Comparison of ENCODE assay signal across 19 cellular contexts in genomic region chr17:39950871-39951348, GRCh38. TPM values are rescaled to one million over a fixed set of nuclear protein-coding genes. Genes with fewer than 3 reads are reported as not detected.
DNase-seq lines count a peak whose midpoint lies in the region; ATAC-seq and TF ChIP-seq lines count a peak whose summit lies in the region.
"Had no signal": no experiment of that assay in that cellular context is flagged by ENCODE, and none has a peak within 500 bp of the region (broad histone marks: within the 10 kb centered on the region; RNA-seq: fewer than 3 reads in every experiment).

No MANE protein-coding gene starts in this region.

- CTCF ChIA-PET in Calu3 (lab: Charles Lee), result interaction anchor here (0.6 to 109.6 kb wide), 31 partner anchors 17 to 1142 kb away, joined by 3 to 8195 read pairs (median 5); partner anchors contain the start of genes CSF3, ERBB2, GRB7 and GSDMA

- no peak overlapping the region for H2BK120ac ChIP-seq in trophoblast cell (ENCODE audit: insufficient read depth, low read length, poor library complexity)

- H3K4me1 ChIP-seq in trophoblast cell (ENCODE audit: control insufficient read depth in 1 of 2, insufficient read depth in 2 of 2, low read length in 2 of 2), result peaks cover 8 to 9% of the 10 kb centered on the region in 2 experiments

- peaks cover 30% of the 10 kb centered on the region for H3K36me3 Mint-ChIP-seq in Calu3 (ENCODE audit: insufficient read depth, unreplicated experiment)
- H3K36me3 Mint-ChIP-seq: activated naive CD8-positive, alpha-beta T cell treated with anti-CD3 and anti-CD28 coated beads, Interleukin-2, amount 10 ng/mL, durations not matched to agents 7 days and 5 days had no signal

- peaks cover 22% of the 10 kb centered on the region for H3K27me3 Mint-ChIP-seq in Calu3 (ENCODE audit: unreplicated experiment)
- H3K27me3 Mint-ChIP-seq: activated naive CD8-positive, alpha-beta T cell treated with anti-CD3 and anti-CD28 coated beads, Interleukin-2, amount 10 ng/mL, durations not matched to agents 7 days and 5 days; effector memory CD8-positive, alpha-beta T cell had no signal

- no peak for TF ChIP-seq CTCF in Calu3 (IDR thresholded peaks at IDR 0.05; ENCODE audit: unreplicated experiment)

- no peak overlapping the region for H3K4me2 ChIP-seq in trophoblast cell (ENCODE audit: low read length)

- H3K18ac ChIP-seq in trophoblast cell (ENCODE audit: low read length), result no peak overlapping the region

- H3K4me3 Mint-ChIP-seq in Calu3 (ENCODE audit: low read depth, unreplicated experiment), result no peak overlapping the region

- intact Hi-C loops in Calu3 (cut with micrococcal nuclease; ENCODE audit: unreplicated experiment), result no loop called here

- no peak overlapping the region for H2AFZ ChIP-seq in trophoblast cell (ENCODE audit: insufficient read depth, low read length, poor library complexity)

- no CpG with 5 or more reads among the region's 5 CpGs for WGBS in trophoblast cell (ENCODE audit: extremely low coverage, insufficient coverage, insufficient read length)

- peak; percentile 13 for ATAC-seq in left lobe of liver
- ATAC-seq in HG02759 (IDR thresholded peaks at IDR 0.05; ENCODE audit: unreplicated experiment), result no peak
- ATAC-seq: effector memory CD8-positive, alpha-beta T cell; Panc1 had no signal

- no peak overlapping the region for H3K27ac Mint-ChIP-seq in Calu3 (ENCODE audit: unreplicated experiment)
- H3K27ac Mint-ChIP-seq: activated naive CD8-positive, alpha-beta T cell treated with anti-CD3 and anti-CD28 coated beads, Interleukin-2, amount 10 ng/mL, durations not matched to agents 7 days and 5 days; effector memory CD8-positive, alpha-beta T cell; nephron had no signal

- peaks cover 3% of the 10 kb centered on the region for H3K79me2 ChIP-seq in trophoblast cell (ENCODE audit: control insufficient read depth, insufficient read depth, low read length, poor library complexity)

- H4K8ac ChIP-seq in trophoblast cell (ENCODE audit: low read depth, low read length), result no peak overlapping the region

- H3K4me1 Mint-ChIP-seq in Calu3 (ENCODE audit: low read depth, unreplicated experiment), result peaks cover 49% of the 10 kb centered on the region

- H2AK5ac ChIP-seq in trophoblast cell (ENCODE audit: low read length), result no peak overlapping the region

- no peak overlapping the region for H2BK12ac ChIP-seq in trophoblast cell (ENCODE audit: low read length)

- no peak overlapping the region for H3K4me3 ChIP-seq in trophoblast cell (ENCODE audit: low read depth, low read length)
- H3K4me3 ChIP-seq: cardiac muscle cell, HAP-1, MG63, sigmoid colon had no signal

- H3K9me3 ChIP-seq in trophoblast cell (ENCODE audit: insufficient read depth, low read depth, low read length), result peaks cover 2% of the 10 kb centered on the region
- H3K9me3 ChIP-seq: HAP-1, MG63, sigmoid colon had no signal

- H3K79me1 ChIP-seq in trophoblast cell (ENCODE audit: low read length), result peaks cover 7% of the 10 kb centered on the region

- H4K91ac ChIP-seq in trophoblast cell (ENCODE audit: low read depth, low read length), result no peak overlapping the region

- H3K27me3 ChIP-seq in trophoblast cell (ENCODE audit: insufficient read depth, low read length), result no peaks in the 10 kb centered on the region
- H3K27me3 ChIP-seq: cardiac muscle cell, MG63, sigmoid colon had no signal

- no peak overlapping the region for H4K12ac ChIP-seq in trophoblast cell (ENCODE audit: low read depth, low read length)

- H3K9me3 Mint-ChIP-seq in Calu3 (ENCODE audit: low read depth, unreplicated experiment), result no peaks in the 10 kb centered on the region
- H3K9me3 Mint-ChIP-seq: activated naive CD8-positive, alpha-beta T cell treated with anti-CD3 and anti-CD28 coated beads, Interleukin-2, amount 10 ng/mL, durations not matched to agents 7 days and 5 days; effector memory CD8-positive, alpha-beta T cell; nephron had no signal

- no peak overlapping the region for H3K4ac ChIP-seq in trophoblast cell (ENCODE audit: low read depth, low read length)

- no peak overlapping the region for H3K23ac ChIP-seq in trophoblast cell (ENCODE audit: low read length)

- H2BK5ac ChIP-seq in trophoblast cell (ENCODE audit: low read depth, low read length, poor library complexity), result no peak overlapping the region

- BruUV-seq in Calu3 (replicated peaks; lab: Mats Ljungman, UMichigan), result no TSS peak

- DNase-seq in Calu3 (peak; percentile 84), NCI-H69 (lab: John Stamatoyannopoulos, UW) (peak; percentile 52), left lobe of liver (ENCODE audit: low spot score) (peak; percentile 69), trophoblast cell (no peak), kidney tubule cell (ENCODE audit: low spot score) (no peak)
- DNase-seq: activated naive CD8-positive, alpha-beta T cell treated with anti-CD3 and anti-CD28 coated beads, Interleukin-2, amount 10 ng/mL, durations not matched to agents 7 days and 5 days; effector memory CD8-positive, alpha-beta T cell; mammary epithelial cell; MG63; NCI-H2029 treated with DMSO at 0.1 percent for 48 hours; NCI-H748 treated with DMSO at 0.1 percent for 48 hours; sigmoid colon; stimulated activated CD4-positive, alpha-beta T cell treated with anti-CD3 and anti-CD28 coated beads, Interleukin-4, amount 100 ng/mL, for 24 hours had no signal

- no peak overlapping the region for H3K14ac ChIP-seq in trophoblast cell (ENCODE audit: low read length)

- H3K36me3 ChIP-seq in trophoblast cell (ENCODE audit: control insufficient read depth in 1 of 2, insufficient read depth in 2 of 2, low read length in 2 of 2), result no peaks in the 10 kb centered on the region
- H3K36me3 ChIP-seq: cardiac muscle cell, HAP-1, MG63, sigmoid colon had no signal

- H3K27ac ChIP-seq in trophoblast cell (ENCODE audit: low read depth, low read length), result no peak overlapping the region
- H3K27ac ChIP-seq: cardiac muscle cell, sigmoid colon had no signal

- no peak overlapping the region for H3K9ac ChIP-seq in trophoblast cell (ENCODE audit: low read length)

RNA-seq across cellular contexts. Expression of gene GSDMA, which starts 11.9 kb away (rescaled TPM):
- total RNA-seq in Calu3 (2022) (0.33 and 1.9 TPM in 2 replicates), left lobe of liver (not detected)
- not detected in 2 replicates for polyA plus RNA-seq in trophoblast cell (2013)
- total RNA-seq: cardiac muscle cell had no signal
- polyA plus RNA-seq: cardiac muscle cell had no signal

RNA-seq across cellular contexts. Expression of gene LRRC3C, which starts 23.4 kb away (rescaled TPM):
- not detected in 2 replicates for total RNA-seq in Calu3 (2022)
- total RNA-seq in left lobe of liver, result not detected
- polyA plus RNA-seq in trophoblast cell (2013), result not detected in 2 replicates
- total RNA-seq: activated naive CD8-positive, alpha-beta T cell treated with anti-CD3 and anti-CD28 coated beads, Interleukin-2, amount 10 ng/mL, durations not matched to agents 7 days and 5 days; cardiac muscle cell; mammary epithelial cell; sigmoid colon; temporal lobe had no signal
- polyA plus RNA-seq: cardiac muscle cell, mammary epithelial cell had no signal

RNA-seq across cellular contexts. Expression of gene ORMDL3, which starts 23.5 kb away (rescaled TPM):
- total RNA-seq in Calu3 (2022) (1,738 and 1,968 TPM in 2 replicates), left lobe of liver (159 TPM)
- polyA plus RNA-seq in trophoblast cell (2013), result 85.4 and 86.5 TPM in 2 replicates

RNA-seq across cellular contexts. Expression of gene PSMD3, which starts 29.7 kb away (rescaled TPM):
- total RNA-seq in Calu3 (2022), result 2,152 and 2,179 TPM in 2 replicates
- 52.4 TPM for total RNA-seq in left lobe of liver
- 139 and 146 TPM in 2 replicates for polyA plus RNA-seq in trophoblast cell (2013)

RNA-seq across cellular contexts. Expression of gene GSDMB, which starts 32.5 kb away (rescaled TPM):
- 711 and 1,257 TPM in 2 replicates for total RNA-seq in Calu3 (2022)
- 32.2 TPM for total RNA-seq in left lobe of liver
- 6.6 and 7.8 TPM in 2 replicates for polyA plus RNA-seq in trophoblast cell (2013)

Comparison
In these comparisons a context has a peak if more than half of its experiments do, and no peak if none do; other contexts are left out.
1. DNase-seq: peak in Calu3 (single experiment), NCI-H69 (single experiment) and left lobe of liver (single experiment); none in trophoblast cell (0 of 2) and kidney tubule cell (single experiment).
2. RNA of gene ORMDL3, which starts 23.5 kb away (total RNA-seq): 1,738 to 1,968 TPM in Calu3; 159 TPM in left lobe of liver (single experiment); every median in the first group is over 10 times any median in the second.